ENCODE assay signal across 8 cellular contexts in genomic region chr3:42600958-42601675, GRCh38. TPM values are rescaled to one million over a fixed set of nuclear protein-coding genes. Genes with fewer than 3 reads are reported as not detected.
DNase-seq lines count a peak whose midpoint lies in the region; ATAC-seq and TF ChIP-seq lines count a peak whose summit lies in the region.

No MANE protein-coding gene starts in this region.

- H3K9ac ChIP-seq in fibroblast of lung (ENCODE audit: insufficient read depth, low read length), result peak overlapping the region; percentile 91

- H3K4me3 ChIP-seq in fibroblast of lung (replicated peaks in 1 of 4; ENCODE audit: control extremely low read depth in 1 of 4, insufficient read depth in 1 of 4, low read depth in 3 of 4, low read length in 4 of 4) (peak overlapping the region; percentile 57 to 97 (median 78)), testis (peak overlapping the region; percentile 63 to 97)
- H3K4me3 ChIP-seq in naive thymus-derived CD4-positive, alpha-beta T cell (ENCODE audit: low read length), result peak overlapping the region; percentile 75

- no peaks in the 10 kb centered on the region for H3K27me3 ChIP-seq in fibroblast of lung (ENCODE audit: control insufficient read depth, insufficient read depth, low read length)
- no peaks in the 10 kb centered on the region for H3K27me3 ChIP-seq in naive thymus-derived CD4-positive, alpha-beta T cell (ENCODE audit: control insufficient read depth in 2 of 2, insufficient read depth in 2 of 2, low read length in 2 of 2)
- H3K27me3 ChIP-seq in testis, result no peaks in the 10 kb centered on the region

- ATAC-seq in HG02678 (IDR thresholded peaks at IDR 0.05; ENCODE audit: unreplicated experiment), result peak; percentile 17
- ATAC-seq in naive thymus-derived CD4-positive, alpha-beta T cell, result peak; percentile 6

- H3K27ac ChIP-seq in fibroblast of lung (ENCODE audit: insufficient read depth, low read length), result peak overlapping the region; percentile 76
- peak overlapping the region; percentile 93 for H3K27ac ChIP-seq in naive thymus-derived CD4-positive, alpha-beta T cell (ENCODE audit: low read depth, low read length)
- peak overlapping the region; percentile 91 to 99 for H3K27ac ChIP-seq in testis

- peaks cover 3% of the 10 kb centered on the region for H3K4me1 ChIP-seq in fibroblast of lung (ENCODE audit: control insufficient read depth, extremely low read depth, insufficient read depth, low read length)
- H3K4me1 ChIP-seq in naive thymus-derived CD4-positive, alpha-beta T cell (ENCODE audit: control insufficient read depth in 2 of 2, insufficient read depth in 2 of 2, low read length in 2 of 2), result peaks cover 14 to 31% of the 10 kb centered on the region in 2 donors
- H3K4me1 ChIP-seq in testis, result peaks cover 11% of the 10 kb centered on the region

- TF ChIP-seq CTCF in fibroblast of lung (conservative IDR thresholded peaks at IDR 0.05 in 1 of 2, IDR thresholded peaks at IDR 0.05 in 1 of 2; ENCODE audit: low read depth in 1 of 2, low read length in 2 of 2) (peak in 1 of 2 donors; percentile 15), testis (IDR thresholded peaks at IDR 0.05) (peak in 2 of 3 experiments; percentile 9 to 15)

- peaks cover 0 to 34% (median 26%) of the 10 kb centered on the region in 5 donors for H3K36me3 Mint-ChIP-seq in naive thymus-derived CD4-positive, alpha-beta T cell

- peak overlapping the region; percentile 33 for H2AFZ ChIP-seq in fibroblast of lung (ENCODE audit: low read length)

- peak overlapping the region; percentile 80 for H3K4me2 ChIP-seq in fibroblast of lung (ENCODE audit: extremely low read depth, insufficient read depth, low read length)

- no peak for TF ChIP-seq POLR2A in testis (IDR thresholded peaks at IDR 0.05)

- H3K4me3 Mint-ChIP-seq in naive thymus-derived CD4-positive, alpha-beta T cell, result peak overlapping the region; percentile 91 to 98 (median 95)

- H3K27me3 Mint-ChIP-seq in naive thymus-derived CD4-positive, alpha-beta T cell, result peaks cover 0 to 2% (median 0%) of the 10 kb centered on the region in 5 donors

- CTCF ChIA-PET in naive thymus-derived CD4-positive, alpha-beta T cell (lab: Charles Lee), result interaction anchor here (0.7 to 1.1 kb wide), 2 partner anchors 10 to 12 kb away, joined by 3 to 4 read pairs; partner anchors contain the start of gene SS18L2

- H4K20me1 ChIP-seq in fibroblast of lung (ENCODE audit: control insufficient read depth, extremely low read depth, insufficient read depth, low read length), result peaks cover 3% of the 10 kb centered on the region

- POLR2A ChIA-PET in naive thymus-derived CD4-positive, alpha-beta T cell (lab: Charles Lee), result interaction anchor here (0.7 to 3.8 kb wide), 18 partner anchors 8 to 144 kb away, joined by 3 to 63 read pairs (median 6); partner anchors contain the start of genes SEC22C, SS18L2 and ZBTB47

- peak overlapping the region; percentile 87 to 98 (median 95) for H3K27ac Mint-ChIP-seq in naive thymus-derived CD4-positive, alpha-beta T cell

- intact Hi-C loops in naive thymus-derived CD4-positive, alpha-beta T cell (cut with micrococcal nuclease), result loop anchor here (1.0 to 10.0 kb wide), 14 partner anchors 11 to 1734 kb away; partner anchors contain the start of genes SS18L2 (in 2 of the 2), ABHD5 (in 1 of the 2), CCDC13 (in 1 of the 2) and CTNNB1 (in 1 of the 2)
- intact Hi-C loops in testis (cut with DNase I; ENCODE audit: low total_unique reads), result no loop called here

- peaks cover 0 to 8% (median 0%) of the 10 kb centered on the region in 11 donors for H3K9me3 Mint-ChIP-seq in naive thymus-derived CD4-positive, alpha-beta T cell

- DNase-seq in stimulated activated CD4-positive, alpha-beta T cell treated with anti-CD3 and anti-CD28 coated beads, Interleukin-12 subunit alpha, Interleukin-12 subunit beta, amount 100 ng/mL, for 48 hours (ENCODE audit: low read depth in 2 of 3, low spot score in 1 of 3), result peak; percentile 49 to 55 (median 54)
- no peak for DNase-seq in stimulated activated CD4-positive, alpha-beta T cell treated with anti-CD3 and anti-CD28 coated beads, Interleukin-12 subunit alpha, Interleukin-12 subunit beta, amount 100 ng/mL, for 4 hours
- DNase-seq in NCI-H2227 (lab: John Stamatoyannopoulos, UW; ENCODE audit: unreplicated experiment) (peak; percentile 63), activated T-cell treated with anti-CD3 and anti-CD28 coated beads for 4 hours (peak; percentile 27), fibroblast of lung (ENCODE audit: low read depth in 2 of 2) (peak; percentile 61 to 77), testis (peak; percentile 73)
- DNase-seq in naive thymus-derived CD4-positive, alpha-beta T cell, result peak in 3 of 9 donors; percentile 34 to 75 (median 51)

- H3K4me1 Mint-ChIP-seq in naive thymus-derived CD4-positive, alpha-beta T cell, result peaks cover 31 to 61% (median 50%) of the 10 kb centered on the region in 7 donors

- H3K36me3 ChIP-seq in fibroblast of lung (ENCODE audit: control insufficient read depth, insufficient read depth, low read length), result no peaks in the 10 kb centered on the region
- peaks cover 0 to 8% (median 6%) of the 10 kb centered on the region in 3 experiments for H3K36me3 ChIP-seq in naive thymus-derived CD4-positive, alpha-beta T cell (ENCODE audit: control insufficient read depth in 2 of 3, insufficient read depth in 3 of 3, low read length in 3 of 3)
- H3K36me3 ChIP-seq in testis (ENCODE audit: low read depth, missing control alignments), result no peaks in the 10 kb centered on the region

- H3K79me2 ChIP-seq in fibroblast of lung (ENCODE audit: control insufficient read depth, insufficient read depth, low read length), result peaks cover 50% of the 10 kb centered on the region

- H3K9me3 ChIP-seq in fibroblast of lung (ENCODE audit: control insufficient read depth, insufficient read depth, low read depth, low read length) (no peaks in the 10 kb centered on the region), testis (no peaks in the 10 kb centered on the region)
- no peaks in the 10 kb centered on the region for H3K9me3 ChIP-seq in naive thymus-derived CD4-positive, alpha-beta T cell (ENCODE audit: control insufficient read depth in 2 of 3, low read length in 3 of 3)

- 0% methylated on average over 18 to 29 of the region's 31 CpGs for WGBS in testis, 2 donors

RNA-seq across cellular contexts. Expression of gene NKTR, which starts 0.6 kb away (rescaled TPM):
- total RNA-seq in fibroblast of lung (30.3 and 44.6 TPM in 2 replicates), testis (100 to 1,000 TPM; 175 to 203 TPM)
- polyA plus RNA-seq in fibroblast of lung (19.8 and 26.4 TPM in 2 replicates), testis (ENCODE audit: insufficient read depth, low read depth, low replicate concordance) (42.2 TPM)
- polyA plus RNA-seq in fibroblast of lung (2012), result 9.5 and 11.9 TPM in 2 replicates
- 1.4 TPM in 2 replicates for polyA minus RNA-seq in fibroblast of lung (ENCODE audit: low replicate concordance)
- 100 to 1,000 TPM; 110 to 275 (median 238) TPM for total RNA-seq in naive thymus-derived CD4-positive, alpha-beta T cell
- polyA plus RNA-seq in naive thymus-derived CD4-positive, alpha-beta T cell, result 10 to 100 TPM; 10.9 to 12.0 TPM

RNA-seq across cellular contexts. Expression of gene SS18L2, which starts 10.5 kb away (rescaled TPM):
- 17.2 and 17.8 TPM in 2 replicates for total RNA-seq in fibroblast of lung
- 25.6 and 31.2 TPM in 2 replicates for polyA plus RNA-seq in fibroblast of lung
- 26.7 and 30.7 TPM in 2 replicates for polyA plus RNA-seq in fibroblast of lung (2012)
- polyA minus RNA-seq in fibroblast of lung (ENCODE audit: low replicate concordance), result 5.6 TPM in 1 of 2 replicates, not detected in the other
- 10 to 100 TPM; 31.3 to 60.9 (median 38.9) TPM for total RNA-seq in naive thymus-derived CD4-positive, alpha-beta T cell
- 100 to 1,000 TPM in 1 of 2 donors, 10 to 100 TPM in 1; 75.6 to 117 TPM for polyA plus RNA-seq in naive thymus-derived CD4-positive, alpha-beta T cell
- total RNA-seq in testis, result 10 to 100 TPM; 12.9 to 18.4 TPM
- polyA plus RNA-seq in testis (ENCODE audit: insufficient read depth, low read depth, low replicate concordance), result 15.6 TPM

RNA-seq across cellular contexts. Expression of gene SEC22C, which starts 19.4 kb away (rescaled TPM):
- total RNA-seq in fibroblast of lung, result 60.4 and 86.0 TPM in 2 replicates
- polyA plus RNA-seq in fibroblast of lung, result 46.4 and 50.8 TPM in 2 replicates
- polyA plus RNA-seq in fibroblast of lung (2012), result 46.1 and 46.3 TPM in 2 replicates
- 33.1 and 35.0 TPM in 2 replicates for polyA minus RNA-seq in fibroblast of lung (ENCODE audit: low replicate concordance)
- 10 to 100 TPM; 39.7 to 54.8 (median 51.3) TPM for total RNA-seq in naive thymus-derived CD4-positive, alpha-beta T cell
- 10 to 100 TPM; 38.0 to 50.4 TPM for polyA plus RNA-seq in naive thymus-derived CD4-positive, alpha-beta T cell
- total RNA-seq in testis, result 10 to 100 TPM; 61.0 to 66.0 TPM
- polyA plus RNA-seq in testis (ENCODE audit: insufficient read depth, low read depth, low replicate concordance), result 86.3 TPM

RNA-seq across cellular contexts. Expression of gene ZBTB47, which starts 52.4 kb away (rescaled TPM):
- 32.1 and 49.4 TPM in 2 replicates for total RNA-seq in fibroblast of lung
- 15.2 and 15.6 TPM in 2 replicates for polyA plus RNA-seq in fibroblast of lung
- polyA plus RNA-seq in fibroblast of lung (2012), result 20.8 and 21.0 TPM in 2 replicates
- 26.3 and 41.3 TPM in 2 replicates for polyA minus RNA-seq in fibroblast of lung (ENCODE audit: low replicate concordance)
- 1 to 10 TPM in 4 of 5 experiments, under 1 TPM in 1; 0.38 to 3.8 (median 1.6) TPM for total RNA-seq in naive thymus-derived CD4-positive, alpha-beta T cell
- not detected for polyA plus RNA-seq in naive thymus-derived CD4-positive, alpha-beta T cell
- total RNA-seq in testis, result 10 to 100 TPM; 16.7 to 22.8 TPM
- 18.1 TPM for polyA plus RNA-seq in testis (ENCODE audit: insufficient read depth, low read depth, low replicate concordance)
